Comparison of ENCODE assay signal across 1 cellular context in genomic region chr22:23750744-23751440, GRCh38.
A peak's percentile ranks its signal among the peaks of the same experiment; 100 is the strongest.
TF ChIP-seq lines count a peak whose summit lies in the region.

Gene ZNF70 (minus strand): TSS chr22:23751112. CDS start chr22:23745140, 5,972 bp downstream.

TF ChIP-seq in K562, 482 proteins besides CTCF, POLR2A, EP300 and RAD21 (continued from another document and continues in another):
- TF ChIP-seq FOXO4 (CRISPR knock-in tag; IDR thresholded peaks at IDR 0.05): no peak
- no peak for TF ChIP-seq ZNF609 (CRISPR knock-in tag; IDR thresholded peaks at IDR 0.05; ENCODE audit: borderline replicate concordance)
- TF ChIP-seq PRPF4 (IDR thresholded peaks at IDR 0.05; ENCODE audit: insufficient read depth, low read depth, low read length, poor library complexity, severe bottlenecking): no peak
- no peak for TF ChIP-seq TRIM28 (IDR thresholded peaks at IDR 0.05)
- no peak for TF ChIP-seq ETV6 (IDR thresholded peaks at IDR 0.05; ENCODE audit: borderline replicate concordance in 1 of 2, low read depth in 2 of 2, low read length in 1 of 2)
- no peak for TF ChIP-seq ETV6 (CRISPR knock-in tag; IDR thresholded peaks at IDR 0.05; ENCODE audit: borderline replicate concordance)
- no peak for TF ChIP-seq CREBBP (IDR thresholded peaks at IDR 0.05; ENCODE audit: low read depth, low read length)
- TF ChIP-seq SLC30A9 (CRISPR knock-in tag; IDR thresholded peaks at IDR 0.05): no peak
- TF ChIP-seq ZFP91 (CRISPR knock-in tag; IDR thresholded peaks at IDR 0.05): no peak
- no peak for TF ChIP-seq SREBF1 (IDR thresholded peaks at IDR 0.05; ENCODE audit: borderline replicate concordance, low read depth, low read length)
- TF ChIP-seq NRF1 (conservative IDR thresholded peaks at IDR 0.05 in 1 of 2, IDR thresholded peaks at IDR 0.05 in 1 of 2): peak; percentile 8 to 49; a peak in 1 of 4 replicates
- peak; percentile 52 for TF ChIP-seq CTCFL (IDR thresholded peaks at IDR 0.05; ENCODE audit: borderline replicate concordance, insufficient read depth, low read depth, low read length, poor library complexity, severe bottlenecking)
- no peak for TF ChIP-seq PHTF2 (CRISPR knock-in tag; IDR thresholded peaks at IDR 0.05)
- no peak for TF ChIP-seq BACH1 (tag; IDR thresholded peaks at IDR 0.05)
- 0 out of 2 replicates have a peak, but pooled peaks have one; percentile 22 for TF ChIP-seq ZNF431 (CRISPR knock-in tag; IDR thresholded peaks at IDR 0.05)
- no peak for TF ChIP-seq HINFP (tag; conservative IDR thresholded peaks at IDR 0.05; ENCODE audit: low read depth)
- TF ChIP-seq HNRNPH1 (optimal IDR thresholded peaks at IDR 0.05; ENCODE audit: low read depth, low read length): no peak
- TF ChIP-seq RNF2 (IDR thresholded peaks at IDR 0.05): 0 out of 2 replicates have a peak, but pooled peaks have one; percentile 20
- TF ChIP-seq MXI1 (IDR thresholded peaks at IDR 0.05; ENCODE audit: low read depth, low read length): no peak
- TF ChIP-seq FOXJ3 (CRISPR knock-in tag; IDR thresholded peaks at IDR 0.05): no peak
- TF ChIP-seq ZNF347 (CRISPR knock-in tag; IDR thresholded peaks at IDR 0.05; ENCODE audit: low read depth): no peak
- TF ChIP-seq POLR2B (IDR thresholded peaks at IDR 0.05; ENCODE audit: low read depth, partially characterized antibody): peak; percentile 74
- 0 out of 2 replicates have a peak, but pooled peaks have one; percentile 21 for TF ChIP-seq JUND (IDR thresholded peaks at IDR 0.05; ENCODE audit: borderline replicate concordance, low read depth, low read length)
- no peak for TF ChIP-seq JUND (tag; IDR thresholded peaks at IDR 0.05; ENCODE audit: borderline replicate concordance, low read depth, low read length)
- TF ChIP-seq SPI1 (IDR thresholded peaks at IDR 0.05; ENCODE audit: borderline replicate concordance, low read depth, low read length): no peak
- no peak for TF ChIP-seq ZNF592 (IDR thresholded peaks at IDR 0.05)
- TF ChIP-seq CLOCK (CRISPR knock-in tag; IDR thresholded peaks at IDR 0.05; ENCODE audit: borderline replicate concordance): no peak
- TF ChIP-seq ZNF586 (CRISPR knock-in tag; conservative IDR thresholded peaks at IDR 0.05): no peak
- TF ChIP-seq ETV1 (tag; conservative IDR thresholded peaks at IDR 0.05; ENCODE audit: low read depth): no peak
- TF ChIP-seq CREM (IDR thresholded peaks at IDR 0.05; ENCODE audit: low read depth): peak; percentile 35; the same call in 1 of the 2 replicates
- no peak for TF ChIP-seq SMARCA4 (IDR thresholded peaks at IDR 0.05)
- TF ChIP-seq YBX1 (IDR thresholded peaks at IDR 0.05): no peak
- TF ChIP-seq HNRNPK (IDR thresholded peaks at IDR 0.05; ENCODE audit: low read depth, low read length, poor library complexity, severe bottlenecking): no peak
- peak; percentile 37; the same call in 1 of the 2 replicates for TF ChIP-seq ZNF263 (CRISPR knock-in tag; IDR thresholded peaks at IDR 0.05; ENCODE audit: borderline replicate concordance)
- TF ChIP-seq ARID2 (IDR thresholded peaks at IDR 0.05): no peak
- no peak for TF ChIP-seq NR2F6 (CRISPR knock-in tag; IDR thresholded peaks at IDR 0.05)
- no peak for TF ChIP-seq CHD4 (IDR thresholded peaks at IDR 0.05; ENCODE audit: insufficient read depth, insufficient replicate concordance, low read depth, low read length, poor library complexity, severe bottlenecking)
- TF ChIP-seq JUNB (CRISPR knock-in tag; conservative IDR thresholded peaks at IDR 0.05): no peak
- peak; percentile 48; the same call in 1 of the 2 replicates for TF ChIP-seq RFX5 (IDR thresholded peaks at IDR 0.05; ENCODE audit: low read depth, low read length)
- TF ChIP-seq HEY1 (CRISPR knock-in tag; IDR thresholded peaks at IDR 0.05; ENCODE audit: borderline replicate concordance): no peak
- TF ChIP-seq ZNF766 (CRISPR knock-in tag; conservative IDR thresholded peaks at IDR 0.05): no peak
- TF ChIP-seq HDAC1 (IDR thresholded peaks at IDR 0.05): peak in 1 of 2 experiments; percentile 9; a peak in 1 of 4 replicates
- no peak for TF ChIP-seq GTF2F1 (IDR thresholded peaks at IDR 0.05; ENCODE audit: low read depth, low read length)
- TF ChIP-seq POLR2AphosphoS5 (IDR thresholded peaks at IDR 0.05; ENCODE audit: control insufficient read depth, insufficient read depth, low read depth, low read length): peak; percentile 60; the same call in 1 of the 2 replicates
- no peak for TF ChIP-seq PYGO2 (tag; IDR thresholded peaks at IDR 0.05)
